ENCODE assay signal across 9 cellular contexts in genomic region chr12:110826592-110827200, GRCh38. TPM values are rescaled to one million over a fixed set of nuclear protein-coding genes. Genes with fewer than 3 reads are reported as not detected.
DNase-seq lines count a peak whose midpoint lies in the region; ATAC-seq and TF ChIP-seq lines count a peak whose summit lies in the region.
"Had no signal": no experiment of that assay in that cellular context is flagged by ENCODE, and none has a peak within 500 bp of the region (broad histone marks: within the 10 kb centered on the region; RNA-seq: fewer than 3 reads in every experiment).

No MANE protein-coding gene starts in this region.

- peak; percentile 69 to 88 for ATAC-seq in CD4-positive, CD25-positive, alpha-beta regulatory T cell (ENCODE audit: low read depth in 2 of 2)
- peak; percentile 79 for ATAC-seq in GM21515 (IDR thresholded peaks at IDR 0.05; ENCODE audit: unreplicated experiment)

- peaks cover 0 to 7% (median 6%) of the 10 kb centered on the region in 4 donors for H3K4me1 Mint-ChIP-seq in CD4-positive, CD25-positive, alpha-beta regulatory T cell
- no peaks in the 10 kb centered on the region for H3K4me1 Mint-ChIP-seq in type B pancreatic cell (ENCODE audit: unreplicated experiment)

- H3K36me3 Mint-ChIP-seq in CD4-positive, CD25-positive, alpha-beta regulatory T cell = no peaks in the 10 kb centered on the region
- H3K36me3 Mint-ChIP-seq in type B pancreatic cell = no peaks in the 10 kb centered on the region

- no peak overlapping the region for H3K27ac ChIP-seq in CD4-positive, CD25-positive, alpha-beta regulatory T cell (ENCODE audit: insufficient read depth, low read length, poor library complexity, severe bottlenecking)
- H3K27ac ChIP-seq in SJSA1 = no peak overlapping the region

- H3K9me3 ChIP-seq in CD4-positive, CD25-positive, alpha-beta regulatory T cell (ENCODE audit: control insufficient read depth in 2 of 2, low read length in 2 of 2) = no peaks in the 10 kb centered on the region
- H3K9me3 ChIP-seq in SJSA1 (replicated peaks) = no peaks in the 10 kb centered on the region

- H3K4me3 ChIP-seq in CD4-positive, CD25-positive, alpha-beta regulatory T cell (ENCODE audit: low read depth, low read length) = peak overlapping the region; percentile 13
- H3K4me3 ChIP-seq in SJSA1 = no peak overlapping the region

- H3K9me3 Mint-ChIP-seq in CD4-positive, CD25-positive, alpha-beta regulatory T cell = no peaks in the 10 kb centered on the region
- no peaks in the 10 kb centered on the region for H3K9me3 Mint-ChIP-seq in type B pancreatic cell

- no peaks in the 10 kb centered on the region for H3K36me3 ChIP-seq in CD4-positive, CD25-positive, alpha-beta regulatory T cell (ENCODE audit: control insufficient read depth, insufficient read depth, low read length)
- H3K36me3 ChIP-seq in SJSA1 = no peaks in the 10 kb centered on the region

- H3K27me3 Mint-ChIP-seq in CD4-positive, CD25-positive, alpha-beta regulatory T cell = peaks cover 20% of the 10 kb centered on the region
- peaks cover 22% of the 10 kb centered on the region for H3K27me3 Mint-ChIP-seq in type B pancreatic cell

- H3K27ac Mint-ChIP-seq in CD4-positive, CD25-positive, alpha-beta regulatory T cell = no peak overlapping the region
- no peak overlapping the region for H3K27ac Mint-ChIP-seq in type B pancreatic cell

- TF ChIP-seq CTCF in type B pancreatic cell (conservative IDR thresholded peaks at IDR 0.05) = peak; percentile 85

- peaks cover 3% of the 10 kb centered on the region for H3K4me1 ChIP-seq in CD4-positive, CD25-positive, alpha-beta regulatory T cell (ENCODE audit: control insufficient read depth, insufficient read depth, low read length, poor library complexity, severe bottlenecking)
- H3K4me1 ChIP-seq in SJSA1 (replicated peaks) = no peaks in the 10 kb centered on the region

- H3K4me3 Mint-ChIP-seq in CD4-positive, CD25-positive, alpha-beta regulatory T cell = peak overlapping the region in 2 of 4 donors; percentile 47 to 57
- H3K4me3 Mint-ChIP-seq in type B pancreatic cell = no peak overlapping the region

- H3K27me3 ChIP-seq in CD4-positive, CD25-positive, alpha-beta regulatory T cell (ENCODE audit: control insufficient read depth, insufficient read depth, low read length) = peaks cover 2% of the 10 kb centered on the region
- H3K27me3 ChIP-seq in SJSA1 (replicated peaks) = no peaks in the 10 kb centered on the region; the same call in 1 of the 2 replicates

- peak; percentile 51 to 87 (median 64) for DNase-seq in CD4-positive, CD25-positive, alpha-beta regulatory T cell
- peak; percentile 90 for DNase-seq in NAMALWA (ENCODE audit: low spot score)
- DNase-seq in SJSA1 (ENCODE audit: low read depth in 1 of 2, low spot score in 2 of 2) = peak; percentile 46 to 71
- peak; percentile 88 for DNase-seq in activated naive CD4-positive, alpha-beta T cell treated with Interleukin-2 at 50 U/mL for 16 hours
- DNase-seq in glomerular visceral epithelial cell (ENCODE audit: extremely low spot score) = peak; percentile 67
- peak; percentile 88 for DNase-seq in pons (ENCODE audit: low spot score)
- DNase-seq in type B pancreatic cell (ENCODE audit: extremely low spot score, unreplicated experiment) = peak; percentile 82

RNA-seq across cellular contexts. Expression of gene CCDC63, which starts 20.1 kb away (rescaled TPM):
- not detected for total RNA-seq in CD4-positive, CD25-positive, alpha-beta regulatory T cell
- not detected for polyA plus RNA-seq in CD4-positive, CD25-positive, alpha-beta regulatory T cell
- total RNA-seq in SJSA1 (2014; rRNA removed; shearing (Covaris generic)) = not detected in 2 replicates
- not detected in 2 replicates for total RNA-seq in type B pancreatic cell (ENCODE audit: low replicate concordance)
- polyA plus RNA-seq: adipose tissue had no signal
